19 cellular contexts compared by ENCODE assay signal in the genomic region with DNA sequence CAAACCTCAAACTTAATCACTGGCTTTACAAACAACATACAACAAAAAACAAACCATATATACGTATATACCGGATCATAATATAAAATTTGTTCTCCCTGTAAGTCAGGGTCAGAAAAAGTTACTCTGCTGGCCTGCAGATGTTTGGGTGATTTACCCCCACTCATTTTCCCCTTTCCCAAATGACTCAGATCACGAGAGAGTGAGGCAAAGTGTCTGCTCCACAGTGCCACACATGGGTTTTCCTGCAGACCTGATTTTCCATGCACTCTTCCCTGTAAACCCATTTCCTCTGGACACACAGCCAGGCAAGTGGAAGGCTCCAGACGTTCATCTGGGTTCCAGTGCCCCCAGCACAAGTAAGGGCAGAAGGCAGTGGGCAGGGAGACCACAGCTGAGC. TPM values are rescaled to one million over a fixed set of nuclear protein-coding genes. Genes with fewer than 3 reads are reported as not detected.
DNase-seq lines count a peak whose midpoint lies in the region; ATAC-seq, FAIRE-seq and TF ChIP-seq lines count a peak whose summit lies in the region.
"Had no signal": no experiment of that assay in that cellular context is flagged by ENCODE, and none has a peak within 500 bp of the region (broad histone marks: within the 10 kb centered on the region; RNA-seq: fewer than 3 reads in every experiment).

No MANE protein-coding gene starts in this region.

- no peaks in the 10 kb centered on the region for H3K9me2 ChIP-seq in Karpas-422 (replicated peaks; ENCODE audit: insufficient read depth, low read length)

- H3K4me2 ChIP-seq in Karpas-422 (ENCODE audit: low read depth, low read length, poor library complexity, severe bottlenecking) (peak overlapping the region; percentile 8), endothelial cell of umbilical vein (ENCODE audit: insufficient read depth, low read length) (no peak overlapping the region)
- H3K4me2 ChIP-seq: BLaER1, PC-9 had no signal

- DNase-seq in activated CD8-positive, alpha-beta memory T cell treated with anti-CD3 and anti-CD28 coated beads for 24 hours: peak; percentile 47
- no peak for DNase-seq in activated CD8-positive, alpha-beta memory T cell treated with anti-CD3 and anti-CD28 coated beads, Interleukin-2, amount 50 U/mL, for 4 hours
- DNase-seq in Karpas-422 (no peak), endothelial cell of umbilical vein (ENCODE audit: low read depth, low spot score) (peak; percentile 26), occipital lobe (lab: John Stamatoyannopoulos, UW) (no peak)
- DNase-seq in activated CD4-positive, alpha-beta T cell treated with anti-CD3 and anti-CD28 coated beads for 4 hours: no peak
- DNase-seq: 8988T, DMS 273 treated with DMSO at 0.1 percent for 48 hours, KG1, NCI-H1436, NCI-H2029, NCI-H2171, NCI-H774, PC-9 had no signal

- H3K27me3 Mint-ChIP-seq in stimulated activated memory B cell treated with anti-CD40 and anti-IgM and Interleukin-4, amounts not matched to agents 10 μg/mL and 1 μg/mL and 100 μg/mL, for 72 hours: no peaks in the 10 kb centered on the region

- FAIRE-seq in endothelial cell of umbilical vein (lab: Jason Lieb, UNC): no peak

- intact Hi-C loops in endothelial cell of umbilical vein (cut with micrococcal nuclease): no loop called here

- no peaks in the 10 kb centered on the region for H3K9me1 ChIP-seq in endothelial cell of umbilical vein (replicated peaks; ENCODE audit: control insufficient read depth, extremely low read depth, insufficient read depth, low read length)

- H3K9me3 ChIP-seq in Karpas-422 (ENCODE audit: low read length) (no peaks in the 10 kb centered on the region), endothelial cell of umbilical vein (replicated peaks; ENCODE audit: control insufficient read depth, insufficient read depth, low read length) (no peaks in the 10 kb centered on the region)
- H3K9me3 ChIP-seq: SJSA1 had no signal

- H3K36me3 ChIP-seq in Karpas-422 (ENCODE audit: insufficient read depth, low read length) (peaks cover 20% of the 10 kb centered on the region; the same call in 1 of the 2 replicates), endothelial cell of umbilical vein (ENCODE audit: control insufficient read depth in 2 of 2, extremely low read depth in 1 of 2, insufficient read depth in 2 of 2, low read length in 2 of 2) (peaks cover 0 to 15% of the 10 kb centered on the region in 2 experiments)
- H3K36me3 ChIP-seq: SJSA1 had no signal

- no peak overlapping the region for H2AFZ ChIP-seq in Karpas-422 (ENCODE audit: low read length)
- H2AFZ ChIP-seq in endothelial cell of umbilical vein (ENCODE audit: low read depth, low read length): no peak overlapping the region
- H2AFZ ChIP-seq: PC-9 had no signal

- TF ChIP-seq POLR2A in endothelial cell of umbilical vein (IDR thresholded peaks at IDR 0.05; ENCODE audit: low read depth, low read length): no peak

- no peak for ATAC-seq in stimulated activated memory B cell treated with anti-CD40 and anti-IgM and Interleukin-4, amounts not matched to agents 10 μg/mL and 1 μg/mL and 100 μg/mL, for 72 hours
- ATAC-seq in GM18868 (IDR thresholded peaks at IDR 0.05; ENCODE audit: unreplicated experiment): no peak
- ATAC-seq: HCT116 had no signal

- H3K27ac ChIP-seq in Karpas-422 (ENCODE audit: low read length) (peak overlapping the region; percentile 19; the same call in 1 of the 2 replicates), endothelial cell of umbilical vein (ENCODE audit: insufficient read depth, low read depth, low read length) (no peak overlapping the region)
- H3K27ac ChIP-seq: BLaER1, PC-9 had no signal

- H3K4me1 ChIP-seq in Karpas-422 (ENCODE audit: low read length) (peaks cover 73% of the 10 kb centered on the region), endothelial cell of umbilical vein (ENCODE audit: control insufficient read depth, extremely low read depth, insufficient read depth, low read length) (no peaks in the 10 kb centered on the region)

- H3K9me3 Mint-ChIP-seq in stimulated activated memory B cell treated with anti-CD40 and anti-IgM and Interleukin-4, amounts not matched to agents 10 μg/mL and 1 μg/mL and 100 μg/mL, for 72 hours: no peaks in the 10 kb centered on the region

- no peak for TF ChIP-seq CTCF in endothelial cell of umbilical vein (IDR thresholded peaks at IDR 0.05; ENCODE audit: extremely low read depth in 1 of 2, insufficient read depth in 1 of 2, low read depth in 1 of 2, low read length in 2 of 2)

- BruUV-seq in endothelial cell of umbilical vein (replicated peaks; lab: Mats Ljungman, UMichigan): no TSS peak

- H4K20me1 ChIP-seq in Karpas-422 (ENCODE audit: insufficient read depth, low read depth, low read length): peaks cover 22% of the 10 kb centered on the region; the same call in 1 of the 2 replicates
- H4K20me1 ChIP-seq in endothelial cell of umbilical vein (replicated peaks; ENCODE audit: control insufficient read depth, extremely low read depth, insufficient read depth, low read length): no peaks in the 10 kb centered on the region

- H3K79me2 ChIP-seq in Karpas-422 (ENCODE audit: low read length) (peaks cover 91% of the 10 kb centered on the region), endothelial cell of umbilical vein (ENCODE audit: control insufficient read depth, insufficient read depth, low read length) (peaks cover 2% of the 10 kb centered on the region)

- no peak overlapping the region for H3K4me3 Mint-ChIP-seq in stimulated activated memory B cell treated with anti-CD40 and anti-IgM and Interleukin-4, amounts not matched to agents 10 μg/mL and 1 μg/mL and 100 μg/mL, for 72 hours

- H3K4me1 Mint-ChIP-seq in stimulated activated memory B cell treated with anti-CD40 and anti-IgM and Interleukin-4, amounts not matched to agents 10 μg/mL and 1 μg/mL and 100 μg/mL, for 72 hours: peaks cover 70% of the 10 kb centered on the region

- H3K27me3 ChIP-seq in Karpas-422 (ENCODE audit: low read length) (no peaks in the 10 kb centered on the region), endothelial cell of umbilical vein (ENCODE audit: control insufficient read depth in 2 of 2, insufficient read depth in 2 of 2, low read length in 2 of 2) (no peaks in the 10 kb centered on the region)
- H3K27me3 ChIP-seq: BLaER1, SJSA1 had no signal

- dilution Hi-C loops in endothelial cell of umbilical vein (cut with MboI; ENCODE audit: extremely low pct_ligation_motif_present, low sequenced_read_pairs): no loop called here

- CTCF ChIA-PET in endothelial cell of umbilical vein (lab: Charles Lee): interaction anchor here (1.1 kb wide), 1 partner anchor 10 kb away, joined by 3 read pairs; no protein-coding TSS in a partner anchor

- POLR2A ChIA-PET in endothelial cell of umbilical vein (lab: Charles Lee): no interaction called here

- H3K9ac ChIP-seq in Karpas-422 (ENCODE audit: low read length) (no peak overlapping the region), endothelial cell of umbilical vein (replicated peaks; ENCODE audit: extremely low read depth, insufficient read depth, low read length) (no peak overlapping the region)
- H3K9ac ChIP-seq: BLaER1 had no signal

- H3K27ac Mint-ChIP-seq in stimulated activated memory B cell treated with anti-CD40 and anti-IgM and Interleukin-4, amounts not matched to agents 10 μg/mL and 1 μg/mL and 100 μg/mL, for 72 hours: peak overlapping the region; percentile 57

- H3K4me3 ChIP-seq in Karpas-422 (ENCODE audit: low read length) (no peak overlapping the region), endothelial cell of umbilical vein (replicated peaks in 1 of 3; ENCODE audit: insufficient read depth in 1 of 3, low read depth in 1 of 3, low read length in 3 of 3) (no peak overlapping the region)
- H3K4me3 ChIP-seq: BLaER1, PC-9, SJSA1 had no signal

- H3K36me3 Mint-ChIP-seq in stimulated activated memory B cell treated with anti-CD40 and anti-IgM and Interleukin-4, amounts not matched to agents 10 μg/mL and 1 μg/mL and 100 μg/mL, for 72 hours: peaks cover 15% of the 10 kb centered on the region

TF ChIP-seq in endothelial cell of umbilical vein, 7 proteins besides CTCF, POLR2A, EP300 and RAD21:
- no peak for TF ChIP-seq JUN (IDR thresholded peaks at IDR 0.05; ENCODE audit: borderline replicate concordance, insufficient read depth, insufficient read length, low read depth)
- TF ChIP-seq EZH2 (IDR thresholded peaks at IDR 0.05; ENCODE audit: borderline replicate concordance, low read depth, low read length, severe bottlenecking): no peak
- no peak for TF ChIP-seq GATA2 (IDR thresholded peaks at IDR 0.05; ENCODE audit: insufficient read depth, insufficient read length, low read depth, low read length)
- TF ChIP-seq, protein P1, sequence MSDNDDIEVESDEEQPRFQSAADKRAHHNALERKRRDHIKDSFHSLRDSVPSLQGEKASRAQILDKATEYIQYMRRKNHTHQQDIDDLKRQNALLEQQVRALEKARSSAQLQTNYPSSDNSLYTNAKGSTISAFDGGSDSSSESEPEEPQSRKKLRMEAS (IDR thresholded peaks at IDR 0.05; ENCODE audit: insufficient read depth, insufficient read length): no peak
- no peak for TF ChIP-seq POLR2AphosphoS5 (IDR thresholded peaks at IDR 0.05; ENCODE audit: insufficient read depth, low read depth, low read length)
- TF ChIP-seq MYC (IDR thresholded peaks at IDR 0.05; ENCODE audit: low read depth, low read length): no peak
- no peak for TF ChIP-seq FOS (IDR thresholded peaks at IDR 0.05; ENCODE audit: borderline replicate concordance, insufficient read depth, low read length)

RNA-seq across cellular contexts. Expression of a gene that starts 23.5 kb away (rescaled TPM):
- total RNA-seq in Karpas-422 (2014; rRNA removed; shearing (Covaris generic); ENCODE audit: low replicate concordance): 27.1 and 29.5 TPM in 2 replicates
- total RNA-seq in endothelial cell of umbilical vein: 24.1 and 26.3 TPM in 2 replicates
- polyA plus RNA-seq in endothelial cell of umbilical vein: 10.8 and 12.1 TPM in 2 replicates
- 9.3 and 11.7 TPM in 2 replicates for polyA plus RNA-seq in endothelial cell of umbilical vein (2011; cell fraction: cytosol; rRNA removed)
- 22.4 and 23.3 TPM in 2 replicates for polyA plus RNA-seq in endothelial cell of umbilical vein (2011; cell fraction: nucleus; rRNA removed)
- polyA plus RNA-seq in endothelial cell of umbilical vein (2012): 3.4 and 4.5 TPM in 2 replicates
- 39.3 and 39.6 TPM in 2 replicates for polyA minus RNA-seq in endothelial cell of umbilical vein
- polyA minus RNA-seq in endothelial cell of umbilical vein (2011; cell fraction: cytosol; rRNA and poly(A)+ RNA removed): 8.0 TPM
- 47.0 and 49.5 TPM in 2 replicates for polyA minus RNA-seq in endothelial cell of umbilical vein (2011; cell fraction: nucleus; rRNA and poly(A)+ RNA removed)
- 38.2 TPM for total RNA-seq in occipital lobe

Comparison
In these comparisons a context has a peak if more than half of its experiments do, and no peak if none do; other contexts are left out.
1. DNase-seq: peak in activated CD8-positive, alpha-beta memory T cell treated with anti-CD3 and anti-CD28 coated beads for 24 hours (single experiment) and endothelial cell of umbilical vein (single experiment); none in activated CD8-positive, alpha-beta memory T cell treated with anti-CD3 and anti-CD28 coated beads, Interleukin-2, amount 50 U/mL, for 4 hours (single experiment), Karpas-422 (single experiment), activated CD4-positive, alpha-beta T cell treated with anti-CD3 and anti-CD28 coated beads for 4 hours (0 of 2) and occipital lobe (single experiment).